ENCODE assay signal across 40 cellular contexts in genomic region chr12:133256321-133256720, GRCh38. TPM values are rescaled to one million over a fixed set of nuclear protein-coding genes. Genes with fewer than 3 reads are reported as not detected.
"Had no signal": no experiment of that assay in that cellular context is flagged by ENCODE, and none has a peak within 500 bp of the region (broad histone marks: within the 10 kb centered on the region; RNA-seq: fewer than 3 reads in every experiment).

No MANE protein-coding gene starts in this region.

- H3K4me3 ChIP-seq: MG63 had no signal

- H3K27me3 ChIP-seq: MG63 had no signal

- DNase-seq: Kasumi-1, MG63, MM.1S, MV-4-11, NCI-H1048, NCI-H1092, NCI-H1092 treated with DMSO at 0.1 percent for 48 hours, NCI-H1105, NCI-H1105 treated with DMSO at 0.1 percent for 48 hours, NCI-H1417, NCI-H1417 treated with DMSO at 0.1 percent for 48 hours, NCI-H1436, NCI-H1436 treated with DMSO at 0.1 percent for 48 hours, NCI-H146, NCI-H1694, NCI-H1694 treated with DMSO at 0.1 percent for 48 hours, NCI-H187, NCI-H187 treated with DMSO at 0.1 percent for 48 hours, NCI-H1930, NCI-H2029, NCI-H2029 treated with DMSO at 0.1 percent for 48 hours, NCI-H2081, NCI-H2081 treated with DMSO at 0.1 percent for 48 hours, NCI-H2107, NCI-H2171, NCI-H2171 treated with DMSO at 0.1 percent for 48 hours, NCI-H2227 treated with DMSO at 0.1 percent for 48 hours, NCI-H226, NCI-H345, NCI-H446, NCI-H446 treated with DMSO at 0.1 percent for 48 hours, NCI-H510A, NCI-H510A treated with DMSO at 0.1 percent for 48 hours, NCI-H524, NCI-H524 treated with DMSO at 0.1 percent for 48 hours, NCI-H526 had no signal

RNA-seq across cellular contexts. Expression of gene ANHX, which starts 20.6 kb away (rescaled TPM):
- total RNA-seq: LHCN-M2, M059J, MCF 10A, NCI-H460 had no signal
